ENCODE assay signal across 8 cellular contexts in the genomic region with DNA sequence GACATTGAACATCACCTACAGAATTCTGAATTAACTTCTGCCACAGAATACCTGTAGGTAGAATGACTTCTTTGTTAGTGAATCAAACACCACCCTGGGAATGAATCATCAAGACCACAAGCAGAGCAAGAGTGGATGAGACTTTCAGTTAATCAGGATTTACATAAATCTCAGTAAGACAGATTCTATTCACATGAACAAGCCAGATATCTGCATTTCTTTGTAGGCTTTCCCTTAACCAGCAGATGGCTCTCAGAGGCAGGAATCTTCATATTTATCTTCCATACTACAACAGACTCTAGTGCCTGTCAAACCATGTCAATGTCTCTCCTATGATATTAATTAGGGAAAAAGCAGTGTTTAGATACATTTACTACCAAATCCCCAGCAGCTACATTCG.
DNase-seq lines count a peak whose midpoint lies in the region; ATAC-seq, FAIRE-seq and TF ChIP-seq lines count a peak whose summit lies in the region.

No MANE protein-coding gene starts in this region.

- H4K20me1 ChIP-seq in astrocyte (ENCODE audit: insufficient read depth, low read length): no peaks in the 10 kb centered on the region

- H3K36me3 Mint-ChIP-seq in astrocyte (ENCODE audit: low read depth, unreplicated experiment): peaks cover 1% of the 10 kb centered on the region
- H3K36me3 Mint-ChIP-seq in nephron progenitor cell (ENCODE audit: low read depth): no peaks in the 10 kb centered on the region

- no peaks in the 10 kb centered on the region for H3K79me2 ChIP-seq in astrocyte (ENCODE audit: insufficient read depth, low read length)

- H3K4me3 ChIP-seq in astrocyte (ENCODE audit: insufficient read depth, low read depth, low read length): no peak overlapping the region
- H3K4me3 ChIP-seq in Peyer's patch: no peak overlapping the region

- H3K27me3 ChIP-seq in astrocyte (ENCODE audit: insufficient read depth, low read length) (no peaks in the 10 kb centered on the region), Peyer's patch (no peaks in the 10 kb centered on the region)

- peak; percentile 12 for DNase-seq in GM04503 (ENCODE audit: low read depth)
- DNase-seq in astrocyte (ENCODE audit: low read depth): peak; percentile 82
- no peak for DNase-seq in nephron progenitor cell
- DNase-seq in Peyer's patch: no peak
- DNase-seq in NCI-H146 (lab: John Stamatoyannopoulos, UW): no peak
- DNase-seq in DMS79 treated with DMSO at 0.1 percent for 48 hours (lab: John Stamatoyannopoulos, UW): no peak

- H3K9me3 ChIP-seq in astrocyte (ENCODE audit: insufficient read depth, low read depth, low read length): no peaks in the 10 kb centered on the region
- H3K9me3 ChIP-seq in Peyer's patch: no peaks in the 10 kb centered on the region

- H3K36me3 ChIP-seq in astrocyte (ENCODE audit: insufficient read depth, low read length) (no peaks in the 10 kb centered on the region), Peyer's patch (no peaks in the 10 kb centered on the region)

- H3K9me3 Mint-ChIP-seq in astrocyte (ENCODE audit: unreplicated experiment): no peaks in the 10 kb centered on the region
- H3K9me3 Mint-ChIP-seq in nephron progenitor cell: no peaks in the 10 kb centered on the region

- peak; percentile 76 for ATAC-seq in GM19438 (IDR thresholded peaks at IDR 0.05; ENCODE audit: low read depth, unreplicated experiment)
- peak; percentile 94 for ATAC-seq in HG03469 (IDR thresholded peaks at IDR 0.05; ENCODE audit: unreplicated experiment)

- H3K4me3 Mint-ChIP-seq in astrocyte (ENCODE audit: unreplicated experiment) (no peak overlapping the region), nephron progenitor cell (no peak overlapping the region)

- H3K9ac ChIP-seq in astrocyte (ENCODE audit: low read length): no peak overlapping the region

- H3K4me1 Mint-ChIP-seq in astrocyte (ENCODE audit: low read depth, unreplicated experiment): peaks cover 28% of the 10 kb centered on the region
- H3K4me1 Mint-ChIP-seq in nephron progenitor cell: no peaks in the 10 kb centered on the region

- H3K27ac ChIP-seq in astrocyte (ENCODE audit: low read depth, low read length) (no peak overlapping the region), Peyer's patch (no peak overlapping the region)

- H3K27ac Mint-ChIP-seq in astrocyte (ENCODE audit: unreplicated experiment): peak overlapping the region; percentile 22
- H3K27ac Mint-ChIP-seq in nephron progenitor cell: peak overlapping the region; percentile 13

- no peak overlapping the region for H2AFZ ChIP-seq in astrocyte (ENCODE audit: low read depth, low read length)

- peaks cover 6% of the 10 kb centered on the region for H3K4me1 ChIP-seq in astrocyte (ENCODE audit: insufficient read depth, low read length)
- H3K4me1 ChIP-seq in Peyer's patch: peaks cover 0 to 4% (median 0%) of the 10 kb centered on the region in 4 donors

- H3K4me2 ChIP-seq in astrocyte (ENCODE audit: low read length): peak overlapping the region; percentile 5

- H3K27me3 Mint-ChIP-seq in astrocyte (ENCODE audit: low read depth, unreplicated experiment) (no peaks in the 10 kb centered on the region), nephron progenitor cell (ENCODE audit: low read depth, poor library complexity) (no peaks in the 10 kb centered on the region)

- TF ChIP-seq CTCF in astrocyte (IDR thresholded peaks at IDR 0.05; ENCODE audit: insufficient read depth, low read depth, low read length) (peak; percentile 47), nephron progenitor cell (IDR thresholded peaks at IDR 0.05) (no peak), Peyer's patch (IDR thresholded peaks at IDR 0.05) (peak in 3 of 6 experiments; percentile 20 to 38 (median 23))

- TF ChIP-seq POLR2A in Peyer's patch (IDR thresholded peaks at IDR 0.05): no peak

- FAIRE-seq in astrocyte (lab: Jason Lieb, UNC): peak; percentile 89

Comparison
In these comparisons a context has a peak if more than half of its experiments do, and no peak if none do; other contexts are left out.
1. DNase-seq: peak in GM04503 (single experiment) and astrocyte (single experiment); none in nephron progenitor cell (single experiment), Peyer's patch (0 of 3), NCI-H146 (single experiment) and DMS79 treated with DMSO at 0.1 percent for 48 hours (single experiment).